In genomic region chr2:104863585-104864279, GRCh38 we compare ENCODE assay signal across 21 cellular contexts. TPM values are rescaled to one million over a fixed set of nuclear protein-coding genes. Genes with fewer than 3 reads are reported as not detected.
DNase-seq lines count a peak whose midpoint lies in the region; ATAC-seq and TF ChIP-seq lines count a peak whose summit lies in the region.
"Had no signal": no experiment of that assay in that cellular context is flagged by ENCODE, and none has a peak within 500 bp of the region (broad histone marks: within the 10 kb centered on the region; RNA-seq: fewer than 3 reads in every experiment).

No MANE protein-coding gene starts in this region.

- intact Hi-C loops in psoas muscle (cut with DNase I): no loop called here

- H3K36me3 ChIP-seq in kidney epithelial cell (ENCODE audit: control insufficient read depth, insufficient read depth, low read length): no peaks in the 10 kb centered on the region
- H3K36me3 ChIP-seq in psoas muscle (ENCODE audit: insufficient read depth in 1 of 2, low read depth in 1 of 2): no peaks in the 10 kb centered on the region
- H3K36me3 ChIP-seq: breast epithelium, stomach had no signal

- peaks cover 9% of the 10 kb centered on the region for H3K4me1 ChIP-seq in psoas muscle
- H3K4me1 ChIP-seq: breast epithelium, parathyroid adenoma had no signal

- H3K27ac ChIP-seq in cingulate gyrus (ENCODE audit: low read depth, low read length): peak overlapping the region; percentile 83
- H3K27ac ChIP-seq in psoas muscle: no peak overlapping the region
- H3K27ac ChIP-seq: breast epithelium, parathyroid adenoma, stomach had no signal

- WGBS in psoas muscle, 3 donors: 3 to 5% (median 4%) methylated on average over 48 to 55 of the region's 55 CpGs

- peak in 2 of 4 donors; percentile 23 to 51 for ATAC-seq in psoas muscle

- H3K4me3 ChIP-seq in kidney epithelial cell (ENCODE audit: low read depth, low read length): peak overlapping the region; percentile 42
- H3K4me3 ChIP-seq in psoas muscle: peak overlapping the region; percentile 17
- H3K4me3 ChIP-seq: stomach had no signal

- H3K9me3 ChIP-seq in psoas muscle: no peaks in the 10 kb centered on the region
- H3K9me3 ChIP-seq: breast epithelium had no signal

- H3K27me3 ChIP-seq in kidney epithelial cell (ENCODE audit: control insufficient read depth, insufficient read depth, low read length): peaks cover 37% of the 10 kb centered on the region
- H3K27me3 ChIP-seq in psoas muscle (ENCODE audit: insufficient read depth in 3 of 3, low read length in 2 of 3): peaks cover 2 to 100% (median 42%) of the 10 kb centered on the region in 3 donors

- DNase-seq in GM20000 (ENCODE audit: low spot score) (peak; percentile 16), kidney epithelial cell (ENCODE audit: low read depth) (no peak), psoas muscle (no peak), ureter (ENCODE audit: low spot score) (no peak), NCI-H526 treated with DMSO at 0.1 percent for 48 hours (lab: John Stamatoyannopoulos, UW) (no peak), DMS 273 treated with DMSO at 0.1 percent for 48 hours (lab: John Stamatoyannopoulos, UW) (no peak), NOMO-1 treated with dmso at 0.1 percent for 144 hours (lab: John Stamatoyannopoulos, UW; ENCODE audit: unreplicated experiment) (no peak)
- DNase-seq: activated naive CD4-positive, alpha-beta T cell treated with Interleukin-2 at 50 U/mL for 16 hours; effector CD8-positive, alpha-beta T cell; GF-D8; mesenchymal stem cell; NCI-H146; NCI-H226; SHP77; stimulated activated CD4-positive, alpha-beta T cell treated with anti-CD3 and anti-CD28 coated beads, Interleukin-12 subunit alpha, Interleukin-12 subunit beta, amount 100 ng/mL, for 4 hours; stomach; T-helper 2 cell had no signal

- TF ChIP-seq CTCF in GM20000 (IDR thresholded peaks at IDR 0.05; ENCODE audit: extremely low read depth, missing control alignments) (no peak), kidney epithelial cell (IDR thresholded peaks at IDR 0.05; ENCODE audit: insufficient read depth, low read length, poor library complexity, severe bottlenecking) (no peak), psoas muscle (IDR thresholded peaks at IDR 0.05) (no peak)

RNA-seq across cellular contexts. Expression of gene POU3F3, which starts 9.8 kb away (rescaled TPM):
- 18.2 and 19.0 TPM in 2 replicates for total RNA-seq in kidney epithelial cell
- total RNA-seq in psoas muscle: not detected
- polyA plus RNA-seq in psoas muscle: under 1 TPM in 1 of 3 donors, not detected in 2; 0.01 TPM
- total RNA-seq in ureter: not detected
- total RNA-seq: fibroblast of villous mesenchyme had no signal

Comparison
In these comparisons a context has a peak if more than half of its experiments do, and no peak if none do; other contexts are left out.
1. RNA of gene POU3F3, which starts 9.8 kb away (total RNA-seq): 18.2 to 19.0 TPM in kidney epithelial cell; not detected in psoas muscle and not detected in ureter (single experiment); every median in the first group is over 10 times any median in the second.